ENCODE assay signal across 32 cellular contexts in the genomic region with DNA sequence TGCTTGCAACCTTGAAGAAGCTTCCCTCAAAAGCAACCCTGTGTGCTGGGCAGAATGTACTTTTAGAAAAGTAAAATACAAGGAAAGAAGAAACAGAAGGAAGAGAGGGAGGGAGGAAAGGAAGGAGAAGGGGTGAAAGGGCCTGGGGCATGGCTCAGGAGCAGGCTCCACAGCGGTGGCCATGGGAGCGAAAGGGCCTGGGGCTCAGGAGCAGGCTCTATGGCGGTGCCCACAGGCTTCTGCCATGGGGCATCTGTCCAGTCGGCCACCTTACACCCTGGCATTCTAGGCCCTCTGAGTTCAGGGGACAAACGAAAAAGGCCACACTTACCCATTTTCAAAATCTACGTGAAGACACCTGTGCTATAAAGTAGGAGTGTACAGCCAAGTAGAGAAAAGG.
"Had no signal": no experiment of that assay in that cellular context is flagged by ENCODE, and none has a peak within 500 bp of the region (broad histone marks: within the 10 kb centered on the region; RNA-seq: fewer than 3 reads in every experiment).

No MANE protein-coding gene starts in this region.

- H3K9ac ChIP-seq: KMS-11 had no signal

- H3K36me3 ChIP-seq: cardiac muscle cell had no signal

- H3K4me2 ChIP-seq: KMS-11, PC-9 had no signal

- DNase-seq: activated CD4-positive, alpha-beta T cell treated with anti-CD3 and anti-CD28 coated beads for 36 hours; activated CD4-positive, alpha-beta T cell treated with anti-CD3 and anti-CD28 coated beads, Interleukin-2, amount 10 ng/mL, durations not matched to agents 7 days and 5 days; activated CD4-positive, alpha-beta T cell treated with anti-CD3 and anti-CD28 coated beads, Interleukin-2, amount 50 U/mL, for 48 hours; activated CD8-positive, alpha-beta memory T cell treated with anti-CD3 and anti-CD28 coated beads for 24 hours; activated CD8-positive, alpha-beta memory T cell treated with anti-CD3 and anti-CD28 coated beads, Interleukin-2, amount 10 ng/mL, durations not matched to agents 7 days and 5 days; activated CD8-positive, alpha-beta memory T cell treated with anti-CD3 and anti-CD28 coated beads, Interleukin-2, amount 50 U/mL, for 48 hours; activated gamma-delta T cell; activated naive CD4-positive, alpha-beta T cell treated with Interleukin-2 at 50 U/mL for 16 hours; activated naive CD8-positive, alpha-beta T cell treated with anti-CD3 and anti-CD28 coated beads, Interleukin-2, amount 10 ng/mL, durations not matched to agents 7 days and 5 days; activated T-cell treated with anti-CD3 and anti-CD28 coated beads, Interleukin-2, amount 50 U/mL, for 1 hour; amygdala; MM.1S; MV-4-11; NCI-H1092; NCI-H1436 treated with DMSO at 0.1 percent for 48 hours; NCI-H1694 treated with DMSO at 0.1 percent for 48 hours; NCI-H2029; NCI-H510A; NCI-H526; NCI-H748 treated with DMSO at 0.1 percent for 48 hours; PC-9; Right ventricle myocardium superior; SW 1271; T-helper 1 cell; T1000 had no signal

- H3K27me3 ChIP-seq: ascending aorta, cardiac muscle cell had no signal

- H3K27me3 Mint-ChIP-seq: activated CD4-positive, alpha-beta T cell treated with anti-CD3 and anti-CD28 coated beads for 36 hours; activated CD4-positive, alpha-beta T cell treated with anti-CD3 and anti-CD28 coated beads, Interleukin-2, amount 10 ng/mL, durations not matched to agents 7 days and 5 days; activated CD8-positive, alpha-beta memory T cell treated with anti-CD3 and anti-CD28 coated beads, Interleukin-2, amount 10 ng/mL, durations not matched to agents 7 days and 5 days; activated naive CD4-positive, alpha-beta T cell treated with anti-CD3 and anti-CD28 coated beads, Interleukin-2, amount 50 U/mL, for 24 hours; activated naive CD8-positive, alpha-beta T cell treated with anti-CD3 and anti-CD28 coated beads, Interleukin-2, amount 10 ng/mL, durations not matched to agents 7 days and 5 days had no signal

- H3K27ac Mint-ChIP-seq: activated CD4-positive, alpha-beta T cell treated with anti-CD3 and anti-CD28 coated beads for 36 hours; activated CD4-positive, alpha-beta T cell treated with anti-CD3 and anti-CD28 coated beads, Interleukin-2, amount 10 ng/mL, durations not matched to agents 7 days and 5 days; activated CD8-positive, alpha-beta memory T cell treated with anti-CD3 and anti-CD28 coated beads, Interleukin-2, amount 10 ng/mL, durations not matched to agents 7 days and 5 days; activated naive CD4-positive, alpha-beta T cell treated with anti-CD3 and anti-CD28 coated beads, Interleukin-2, amount 50 U/mL, for 24 hours; activated naive CD8-positive, alpha-beta T cell treated with anti-CD3 and anti-CD28 coated beads, Interleukin-2, amount 10 ng/mL, durations not matched to agents 7 days and 5 days; activated T-helper 2 cell treated with anti-CD3 and anti-CD28 coated beads, Interferon-gamma antibody, Interleukin-2, Interleukin-4, amounts not matched to agents 10 μg/mL and 5 μg/mL and 100 μg/mL, durations not matched to agents 14 hours and 24 hours and 36 hours had no signal

- H2AFZ ChIP-seq: PC-9 had no signal

- H3K4me3 Mint-ChIP-seq: activated CD4-positive, alpha-beta T cell treated with anti-CD3 and anti-CD28 coated beads for 36 hours; activated CD4-positive, alpha-beta T cell treated with anti-CD3 and anti-CD28 coated beads, Interleukin-2, amount 10 ng/mL, durations not matched to agents 7 days and 5 days; activated CD8-positive, alpha-beta memory T cell treated with anti-CD3 and anti-CD28 coated beads, Interleukin-2, amount 10 ng/mL, durations not matched to agents 7 days and 5 days; activated naive CD4-positive, alpha-beta T cell treated with anti-CD3 and anti-CD28 coated beads, Interleukin-2, amount 50 U/mL, for 24 hours; activated naive CD8-positive, alpha-beta T cell treated with anti-CD3 and anti-CD28 coated beads, Interleukin-2, amount 10 ng/mL, durations not matched to agents 7 days and 5 days had no signal

- H3K27ac ChIP-seq: ascending aorta, cardiac muscle cell, KMS-11, PC-9, RWPE1 had no signal

- H3K9me3 Mint-ChIP-seq: activated naive CD4-positive, alpha-beta T cell treated with anti-CD3 and anti-CD28 coated beads, Interleukin-2, amount 50 U/mL, for 24 hours; activated naive CD8-positive, alpha-beta T cell treated with anti-CD3 and anti-CD28 coated beads, Interleukin-2, amount 10 ng/mL, durations not matched to agents 7 days and 5 days; activated T-helper 2 cell treated with anti-CD3 and anti-CD28 coated beads, Interferon-gamma antibody, Interleukin-2, Interleukin-4, amounts not matched to agents 10 μg/mL and 5 μg/mL and 100 μg/mL, durations not matched to agents 14 hours and 24 hours and 36 hours had no signal

- H3K4me1 Mint-ChIP-seq: activated CD4-positive, alpha-beta T cell treated with anti-CD3 and anti-CD28 coated beads for 36 hours; activated CD4-positive, alpha-beta T cell treated with anti-CD3 and anti-CD28 coated beads, Interleukin-2, amount 10 ng/mL, durations not matched to agents 7 days and 5 days; activated CD8-positive, alpha-beta memory T cell treated with anti-CD3 and anti-CD28 coated beads, Interleukin-2, amount 10 ng/mL, durations not matched to agents 7 days and 5 days; activated naive CD4-positive, alpha-beta T cell treated with anti-CD3 and anti-CD28 coated beads, Interleukin-2, amount 50 U/mL, for 24 hours; activated naive CD8-positive, alpha-beta T cell treated with anti-CD3 and anti-CD28 coated beads, Interleukin-2, amount 10 ng/mL, durations not matched to agents 7 days and 5 days had no signal

- H3K9me3 ChIP-seq: ascending aorta had no signal

- ATAC-seq: activated CD4-positive, alpha-beta T cell treated with anti-CD3 and anti-CD28 coated beads for 36 hours; activated CD4-positive, CD25-positive, alpha-beta regulatory T cell treated with anti-CD3 and anti-CD28 coated beads, Interleukin-2, amount 50 U/mL, for 24 hours; activated CD8-positive, alpha-beta memory T cell treated with anti-CD3 and anti-CD28 coated beads, Interleukin-2, amount 10 ng/mL, durations not matched to agents 7 days and 5 days had no signal

- H3K4me1 ChIP-seq: ascending aorta had no signal

- H3K4me3 ChIP-seq: ascending aorta, cardiac muscle cell, PC-9 had no signal
